14 cellular contexts compared by ENCODE assay signal in the genomic region with DNA sequence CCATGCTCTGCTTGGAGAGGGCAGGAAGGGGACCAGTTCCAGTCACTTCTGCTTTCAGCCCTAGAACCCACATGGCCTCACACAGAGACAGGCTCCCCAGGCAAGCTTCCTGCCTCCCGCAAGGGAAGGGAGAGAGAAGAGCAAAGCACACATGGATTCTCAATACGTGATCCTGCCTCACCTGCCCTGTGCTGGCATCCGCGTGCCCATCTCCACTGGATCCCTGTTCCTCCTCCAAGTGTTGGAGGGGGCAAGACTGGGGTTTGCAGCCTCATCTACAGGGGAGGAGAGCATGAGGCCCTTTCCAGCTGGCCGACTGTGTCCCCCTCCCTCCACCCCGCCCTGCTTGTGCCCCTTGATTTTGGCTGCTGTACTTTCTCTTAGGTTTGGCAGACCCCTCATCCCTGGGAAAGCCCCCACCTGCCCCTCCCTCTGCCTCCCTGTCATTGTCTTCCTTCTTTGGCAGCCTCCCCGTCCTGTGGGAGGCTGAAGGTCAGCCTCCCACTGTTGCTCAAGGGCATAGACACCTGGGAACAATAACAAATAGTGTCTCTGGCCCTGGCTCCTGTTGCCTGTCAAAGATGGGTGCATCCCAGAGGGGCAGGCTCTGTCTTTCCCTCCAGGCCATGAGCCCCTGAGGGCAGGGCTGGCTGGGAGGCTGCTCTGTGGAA. TPM values are rescaled to one million over a fixed set of nuclear protein-coding genes. Genes with fewer than 3 reads are reported as not detected.
A peak's percentile ranks its signal among the peaks of the same experiment; 100 is the strongest.
DNase-seq lines count a peak whose midpoint lies in the region; ATAC-seq, FAIRE-seq and TF ChIP-seq lines count a peak whose summit lies in the region.
"Had no signal": no experiment of that assay in that cellular context is flagged by ENCODE, and none has a peak within 500 bp of the region (broad histone marks: within the 10 kb centered on the region; RNA-seq: fewer than 3 reads in every experiment).

No MANE protein-coding gene starts in this region.

- H3K4me2 ChIP-seq in A549 = peak overlapping the region; percentile 73
- H3K4me2 ChIP-seq in BLaER1 treated with 17β-estradiol and CSF1 and Interleukin-3, amounts not matched to agents 10 nM and 100 nM = peak overlapping the region in 7 of 11 experiments; percentile 19 to 42 (median 24); a peak in 9 of 22 replicates
- H3K4me2 ChIP-seq: KMS-11 had no signal

- H3K27ac ChIP-seq in A549 = peak overlapping the region; percentile 87 to 93
- H3K27ac ChIP-seq in BLaER1 treated with 17β-estradiol and CSF1 and Interleukin-3, amounts not matched to agents 10 nM and 100 nM = no peak overlapping the region
- H3K27ac ChIP-seq in kidney (ENCODE audit: low read depth in 2 of 2, low read length in 2 of 2) = no peak overlapping the region
- H3K27ac ChIP-seq in CD4-positive, alpha-beta memory T cell (ENCODE audit: low read depth, low read length) = no peak overlapping the region
- H3K27ac ChIP-seq: KMS-11 had no signal

- no peak for TF ChIP-seq RAD21 in A549 (conservative IDR thresholded peaks at IDR 0.05 in 1 of 2, IDR thresholded peaks at IDR 0.05 in 1 of 2)

- H4K20me1 ChIP-seq in BLaER1 treated with 17β-estradiol and CSF1 and Interleukin-3, amounts not matched to agents 10 nM and 100 nM = peaks cover 0 to 9% (median 0%) of the 10 kb centered on the region in 11 experiments; a peak in 1 of 22 replicates

- TF ChIP-seq POLR2A in A549 (IDR thresholded peaks at IDR 0.05; ENCODE audit: low read length) (no peak), NB4 (IDR thresholded peaks at IDR 0.05; ENCODE audit: extremely low read depth, insufficient read length) (no peak)

- peaks cover 0 to 2% (median 0%) of the 10 kb centered on the region in 4 donors for H3K4me1 Mint-ChIP-seq in CD4-positive, alpha-beta memory T cell

- H3K27me3 ChIP-seq in BLaER1 treated with 17β-estradiol and CSF1 and Interleukin-3, amounts not matched to agents 10 nM and 100 nM = peaks cover 0 to 27% (median 0%) of the 10 kb centered on the region in 11 experiments; a peak in 7 of 22 replicates
- no peaks in the 10 kb centered on the region for H3K27me3 ChIP-seq in CD4-positive, alpha-beta memory T cell (ENCODE audit: insufficient read depth, low read length)

- no peak overlapping the region for H3K9ac ChIP-seq in BLaER1 treated with 17β-estradiol and CSF1 and Interleukin-3, amounts not matched to agents 10 nM and 100 nM
- H3K9ac ChIP-seq in kidney (ENCODE audit: low read length in 2 of 2) = no peak overlapping the region
- H3K9ac ChIP-seq: KMS-11 had no signal

- POLR2A ChIA-PET in A549 (lab: Yijun Ruan, JAX) = no interaction called here
- POLR2A ChIA-PET in CD4-positive, alpha-beta memory T cell (lab: Charles Lee; ENCODE audit: partially characterized antibody) = no interaction called here

- H3K27ac Mint-ChIP-seq in CD4-positive, alpha-beta memory T cell = no peak overlapping the region

- H3K9me3 Mint-ChIP-seq in CD4-positive, alpha-beta memory T cell = peaks cover 0 to 25% (median 11%) of the 10 kb centered on the region in 8 donors

- ATAC-seq in A549 = no peak
- no peak for ATAC-seq in GM21528 (IDR thresholded peaks at IDR 0.05; ENCODE audit: low FRiP score, unreplicated experiment)

- no peak for TF ChIP-seq EP300 in A549 (IDR thresholded peaks at IDR 0.05)

- H3K4me3 ChIP-seq in A549 = no peak overlapping the region
- H3K4me3 ChIP-seq in BLaER1 treated with 17β-estradiol and CSF1 and Interleukin-3, amounts not matched to agents 10 nM and 100 nM = no peak overlapping the region
- no peak overlapping the region for H3K4me3 ChIP-seq in NB4 (ENCODE audit: low read depth, low read length)
- no peak overlapping the region for H3K4me3 ChIP-seq in kidney (ENCODE audit: low read length in 2 of 2)
- H3K4me3 ChIP-seq in CD4-positive, alpha-beta memory T cell (ENCODE audit: low read length in 2 of 2) = no peak overlapping the region

- DNase-seq in A549 (ENCODE audit: low read depth in 1 of 2, low spot score in 1 of 2) (no peak), NB4 (ENCODE audit: low read depth) (peak; percentile 32), kidney (peak; percentile 43), HuH-7.5 (ENCODE audit: low spot score) (no peak)
- no peak for DNase-seq in CD4-positive, alpha-beta memory T cell
- DNase-seq: NCI-H2081 treated with DMSO at 0.1 percent for 48 hours, NCI-H526 treated with DMSO at 0.1 percent for 48 hours, T-helper 2 cell had no signal

- H3K4me3 Mint-ChIP-seq in CD4-positive, alpha-beta memory T cell = no peak overlapping the region

- H3K9me3 ChIP-seq in A549 = peaks cover 24% of the 10 kb centered on the region
- H3K9me3 ChIP-seq in BLaER1 treated with 17β-estradiol and CSF1 and Interleukin-3, amounts not matched to agents 10 nM and 100 nM (replicated peaks in 1 of 11) = peaks cover 16 to 24% (median 17%) of the 10 kb centered on the region in 11 experiments
- H3K9me3 ChIP-seq in kidney (ENCODE audit: control insufficient read depth in 1 of 2, low read length in 2 of 2) = peaks cover 2 to 6% of the 10 kb centered on the region in 2 donors
- H3K9me3 ChIP-seq in CD4-positive, alpha-beta memory T cell (ENCODE audit: control insufficient read depth in 1 of 2, low read length in 2 of 2) = peaks cover 0 to under 1% of the 10 kb centered on the region in 2 donors

- CTCF ChIA-PET in A549 (lab: Yijun Ruan, JAX) = interaction anchor here (0.9 to 11.2 kb wide), 6 partner anchors 10 to 196 kb away, joined by 3 to 120 read pairs (median 4); a partner anchor contains a TSS
- CTCF ChIA-PET in CD4-positive, alpha-beta memory T cell (lab: Charles Lee; ENCODE audit: partially characterized antibody) = no interaction called here

- H3K36me3 Mint-ChIP-seq in CD4-positive, alpha-beta memory T cell = no peaks in the 10 kb centered on the region

- TF ChIP-seq CTCF in A549 (IDR thresholded peaks at IDR 0.05) (no peak), NB4 (IDR thresholded peaks at IDR 0.05; ENCODE audit: low read depth, low read length) (no peak), kidney (IDR thresholded peaks at IDR 0.05; ENCODE audit: borderline replicate concordance, extremely low read depth, insufficient read depth) (no peak)

- FAIRE-seq in A549 (lab: Jason Lieb, UNC) (no peak), kidney (lab: Jason Lieb, UNC) (no peak)
- FAIRE-seq: RCC 7860 had no signal

- no peaks in the 10 kb centered on the region; a peak in 2 of 22 replicates for H3K36me3 ChIP-seq in BLaER1 treated with 17β-estradiol and CSF1 and Interleukin-3, amounts not matched to agents 10 nM and 100 nM
- H3K36me3 ChIP-seq in kidney (ENCODE audit: control insufficient read depth in 1 of 2, insufficient read depth in 2 of 2, low read length in 2 of 2) = no peaks in the 10 kb centered on the region
- no peaks in the 10 kb centered on the region for H3K36me3 ChIP-seq in CD4-positive, alpha-beta memory T cell (ENCODE audit: insufficient read depth, low read length)

- 93% methylated on average over 6 of the region's 7 CpGs for WGBS in A549 (ENCODE audit: missing lambda C conversion rate)

- intact Hi-C loops in kidney (cut with DNase I) = no loop called here
- intact Hi-C loops in CD4-positive, alpha-beta memory T cell (cut with micrococcal nuclease) = no loop called here

- peaks cover 4 to 13% of the 10 kb centered on the region in 2 donors for H3K27me3 Mint-ChIP-seq in CD4-positive, alpha-beta memory T cell

- H3K4me1 ChIP-seq in A549 = peaks cover 55% of the 10 kb centered on the region
- H3K4me1 ChIP-seq in BLaER1 treated with 17β-estradiol and CSF1 and Interleukin-3, amounts not matched to agents 10 nM and 100 nM = peaks cover 32 to 55% (median 40%) of the 10 kb centered on the region in 10 experiments
- H3K4me1 ChIP-seq in kidney (ENCODE audit: control insufficient read depth in 1 of 2, insufficient read depth in 1 of 2, low read depth in 1 of 2, low read length in 2 of 2) = peaks cover 0 to 2% of the 10 kb centered on the region in 2 donors
- H3K4me1 ChIP-seq in CD4-positive, alpha-beta memory T cell (ENCODE audit: insufficient read depth, low read length) = no peaks in the 10 kb centered on the region

TF ChIP-seq in A549, 52 proteins besides CTCF, POLR2A, EP300 and RAD21 (continues in another document):
- no peak for TF ChIP-seq ZFP36 (IDR thresholded peaks at IDR 0.05; ENCODE audit: borderline replicate concordance, partially characterized antibody)
- no peak for TF ChIP-seq NPAS2 (CRISPR knock-in tag; IDR thresholded peaks at IDR 0.05; ENCODE audit: borderline replicate concordance)
- no peak for TF ChIP-seq MAZ (IDR thresholded peaks at IDR 0.05; ENCODE audit: borderline replicate concordance, low read depth, low read length)
- TF ChIP-seq CHD2 (IDR thresholded peaks at IDR 0.05; ENCODE audit: low read length, partially characterized antibody) = no peak
- TF ChIP-seq RFX5 (IDR thresholded peaks at IDR 0.05) = no peak
- no peak for TF ChIP-seq FOSL2 (IDR thresholded peaks at IDR 0.05)
- TF ChIP-seq FOSL2 (CRISPR knock-in tag; IDR thresholded peaks at IDR 0.05) = no peak
- TF ChIP-seq, protein P1, sequence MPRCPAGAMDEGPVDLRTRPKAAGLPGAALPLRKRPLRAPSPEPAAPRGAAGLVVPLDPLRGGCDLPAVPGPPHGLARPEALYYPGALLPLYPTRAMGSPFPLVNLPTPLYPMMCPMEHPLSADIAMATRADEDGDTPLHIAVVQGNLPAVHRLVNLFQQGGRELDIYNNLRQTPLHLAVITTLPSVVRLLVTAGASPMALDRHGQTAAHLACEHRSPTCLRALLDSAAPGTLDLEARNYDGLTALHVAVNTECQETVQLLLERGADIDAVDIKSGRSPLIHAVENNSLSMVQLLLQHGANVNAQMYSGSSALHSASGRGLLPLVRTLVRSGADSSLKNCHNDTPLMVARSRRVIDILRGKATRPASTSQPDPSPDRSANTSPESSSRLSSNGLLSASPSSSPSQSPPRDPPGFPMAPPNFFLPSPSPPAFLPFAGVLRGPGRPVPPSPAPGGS (IDR thresholded peaks at IDR 0.05) = no peak

RNA-seq across cellular contexts. Expression of a gene that starts 22.7 kb away (rescaled TPM):
- polyA plus RNA-seq in A549 (2011; rRNA removed) = 4.4 and 5.6 TPM in 2 replicates
- polyA plus RNA-seq in A549 (2012; cell fraction: cytosol; rRNA removed) = 16.6 and 23.6 TPM in 2 replicates
- 19.0 and 25.7 TPM in 2 replicates for polyA plus RNA-seq in A549 (2012; cell fraction: nucleus; rRNA removed)
- 3.7 to 4.2 TPM (median 4.0 TPM) in 3 replicates for polyA plus RNA-seq in A549 (2017; fragmentation: RNase III; extraction: RNeasy Plus Mini Kit Qiagen cat#74134 plus additional on column Dnase treatment)
- 8.1 and 10.3 TPM in 2 replicates for polyA minus RNA-seq in A549 (2011; rRNA and poly(A)+ RNA removed)
- 0.63 TPM for total RNA-seq in kidney
- 0.67 TPM for polyA plus RNA-seq in kidney (ENCODE audit: insufficient read depth, low read depth, low replicate concordance)
- not detected for total RNA-seq in CD4-positive, alpha-beta memory T cell
- polyA plus RNA-seq in CD4-positive, alpha-beta memory T cell = not detected
- total RNA-seq: MCF 10A had no signal
- polyA plus RNA-seq: BJ had no signal

Comparison
In these comparisons a context has a peak if more than half of its experiments do, and no peak if none do; other contexts are left out.
1. DNase-seq: peak in NB4 (single experiment) and kidney (single experiment); none in A549 (0 of 2), CD4-positive, alpha-beta memory T cell (0 of 5) and HuH-7.5 (single experiment).
2. H3K27ac ChIP-seq: peak in A549 (2 of 2); none in BLaER1 treated with 17β-estradiol and CSF1 and Interleukin-3, amounts not matched to agents 10 nM and 100 nM (0 of 11), kidney (0 of 2) and CD4-positive, alpha-beta memory T cell (single experiment).